ENCODE assay signal across 24 cellular contexts in genomic region chr1:167573035-167573434, GRCh38. TPM values are rescaled to one million over a fixed set of nuclear protein-coding genes. Genes with fewer than 3 reads are reported as not detected.
"Had no signal": no experiment of that assay in that cellular context is flagged by ENCODE, and none has a peak within 500 bp of the region (broad histone marks: within the 10 kb centered on the region; RNA-seq: fewer than 3 reads in every experiment).

No MANE protein-coding gene starts in this region.

- DNase-seq: effector memory CD8-positive, alpha-beta T cell; erythroblast; heart right ventricle; hypothalamus; natural killer cell; posterior cingulate gyrus; spleen; stimulated activated CD4-positive, alpha-beta T cell treated with anti-CD3 and anti-CD28 coated beads, Interleukin-15, amount 100 ng/mL, for 24 hours; stimulated activated CD4-positive, alpha-beta T cell treated with anti-CD3 and anti-CD28 coated beads, Interleukin-1b, Interleukin-23, amount 100 ng/mL, for 48 hours; stimulated activated CD4-positive, alpha-beta T cell treated with anti-CD3 and anti-CD28 coated beads, Interleukin-4, amount 100 ng/mL, for 24 hours; tibial artery had no signal

- H3K36me3 Mint-ChIP-seq: mesothelial cell of epicardium; natural killer cell; stimulated activated memory B cell treated with anti-CD40 and anti-IgM and Interleukin-4, amounts not matched to agents 10 μg/mL and 1 μg/mL and 100 μg/mL, for 72 hours had no signal

- H3K36me3 ChIP-seq: heart right ventricle, spleen, tibial artery had no signal

- H3K4me3 ChIP-seq: heart right ventricle, spleen, tibial artery had no signal

- ATAC-seq: effector memory CD8-positive, alpha-beta T cell; heart right ventricle; left lobe of liver; natural killer cell; sciatic nerve; stimulated activated memory B cell treated with anti-CD40 and anti-IgM and Interleukin-4, amounts not matched to agents 10 μg/mL and 1 μg/mL and 100 μg/mL, for 72 hours had no signal

- H3K9me3 ChIP-seq: tibial artery had no signal

- H3K4me1 Mint-ChIP-seq: mesothelial cell of epicardium; natural killer cell; neural crest cell; stimulated activated memory B cell treated with anti-CD40 and anti-IgM and Interleukin-4, amounts not matched to agents 10 μg/mL and 1 μg/mL and 100 μg/mL, for 72 hours had no signal

- H3K27ac Mint-ChIP-seq: dendritic cell treated with granulocyte-macrophage colony-stimulating factor and Interleukin-4, amounts not matched to agents 40 ng/mL and 50 ng/mL, for 4 days; effector memory CD8-positive, alpha-beta T cell; mesothelial cell of epicardium; natural killer cell; stimulated activated memory B cell treated with anti-CD40 and anti-IgM and Interleukin-4, amounts not matched to agents 10 μg/mL and 1 μg/mL and 100 μg/mL, for 72 hours; stimulated activated naive CD8-positive, alpha-beta T cell treated with anti-CD3 and anti-CD28 coated beads, Interleukin-15, Interleukin-2, amounts not matched to agents 100 ng/mL and 50 ng/mL, for 24 hours had no signal

- H3K27me3 ChIP-seq: heart right ventricle had no signal

- H3K4me1 ChIP-seq: tibial artery had no signal

- H3K9me3 Mint-ChIP-seq: dendritic cell treated with granulocyte-macrophage colony-stimulating factor and Interleukin-4, amounts not matched to agents 40 ng/mL and 50 ng/mL, for 4 days; effector memory CD8-positive, alpha-beta T cell; natural killer cell; stimulated activated memory B cell treated with anti-CD40 and anti-IgM and Interleukin-4, amounts not matched to agents 10 μg/mL and 1 μg/mL and 100 μg/mL, for 72 hours; stimulated activated naive CD8-positive, alpha-beta T cell treated with anti-CD3 and anti-CD28 coated beads, Interleukin-15, Interleukin-2, amounts not matched to agents 100 ng/mL and 50 ng/mL, for 24 hours had no signal

- H3K4me3 Mint-ChIP-seq: dendritic cell treated with granulocyte-macrophage colony-stimulating factor and Interleukin-4, amounts not matched to agents 40 ng/mL and 50 ng/mL, for 4 days; effector memory CD8-positive, alpha-beta T cell; mesothelial cell of epicardium; natural killer cell; neural crest cell; stimulated activated memory B cell treated with anti-CD40 and anti-IgM and Interleukin-4, amounts not matched to agents 10 μg/mL and 1 μg/mL and 100 μg/mL, for 72 hours; stimulated activated naive CD8-positive, alpha-beta T cell treated with anti-CD3 and anti-CD28 coated beads, Interleukin-15, Interleukin-2, amounts not matched to agents 100 ng/mL and 50 ng/mL, for 24 hours had no signal

- H3K27ac ChIP-seq: heart right ventricle, spleen, tibial artery had no signal

- FAIRE-seq: colon, frontal cortex, islet of Langerhans had no signal

RNA-seq across cellular contexts. Expression of gene CD247, which starts 54.7 kb away (rescaled TPM):
- total RNA-seq: glomerular endothelial cell, myocyte, osteocyte had no signal

RNA-seq across cellular contexts. Expression of gene RCSD1, which starts 57.0 kb away (rescaled TPM):
- total RNA-seq: osteocyte had no signal
